Comparison of ENCODE assay signal across 14 cellular contexts in genomic region chr19:28519950-28520861, GRCh38.
A peak's percentile ranks its signal among the peaks of the same experiment; 100 is the strongest.
DNase-seq lines count a peak whose midpoint lies in the region; ATAC-seq, FAIRE-seq and TF ChIP-seq lines count a peak whose summit lies in the region.
"Had no signal": no experiment of that assay in that cellular context is flagged by ENCODE, and none has a peak within 500 bp of the region (broad histone marks: within the 10 kb centered on the region; RNA-seq: fewer than 3 reads in every experiment).

No MANE protein-coding gene starts in this region.

- peak overlapping the region; percentile 68 for H2AFZ ChIP-seq in OCI-LY3 (ENCODE audit: low read depth, low read length)

- H3K4me2 ChIP-seq in OCI-LY3 (ENCODE audit: low read length): peak overlapping the region; percentile 38

- H3K4me3 ChIP-seq in OCI-LY3 (ENCODE audit: low read length) (no peak overlapping the region), thymus (ENCODE audit: low read length) (no peak overlapping the region)
- no peak overlapping the region for H3K4me3 ChIP-seq in effector memory CD4-positive, alpha-beta T cell (ENCODE audit: insufficient read depth, low read depth, low read length, poor library complexity, severe bottlenecking)
- H3K4me3 ChIP-seq: gastroesophageal sphincter, left ventricle myocardium inferior, transverse colon had no signal

- no peak for ATAC-seq in HG03280 (IDR thresholded peaks at IDR 0.05; ENCODE audit: unreplicated experiment)
- ATAC-seq: gastroesophageal sphincter had no signal

- no peak for TF ChIP-seq CTCF in OCI-LY3 (IDR thresholded peaks at IDR 0.05; ENCODE audit: low read depth, low read length)

- H3K27me3 ChIP-seq in OCI-LY3 (ENCODE audit: low read depth, low read length) (no peaks in the 10 kb centered on the region), thymus (ENCODE audit: control insufficient read depth, insufficient read depth) (no peaks in the 10 kb centered on the region)
- H3K27me3 ChIP-seq in effector memory CD4-positive, alpha-beta T cell (replicated peaks; ENCODE audit: control insufficient read depth, insufficient read depth, low read length, poor library complexity, severe bottlenecking): no peaks in the 10 kb centered on the region
- H3K27me3 ChIP-seq: gastroesophageal sphincter, transverse colon had no signal

- peak in 2 of 3 experiments; percentile 52 to 77 for DNase-seq in NCI-H1417 (lab: John Stamatoyannopoulos, UW)
- DNase-seq in NCI-H1417 treated with DMSO at 0.1 percent for 48 hours (lab: John Stamatoyannopoulos, UW): no peak
- DNase-seq in effector memory CD4-positive, alpha-beta T cell: no peak
- DNase-seq in NOMO-1 treated with dmso at 0.1 percent for 144 hours (lab: John Stamatoyannopoulos, UW; ENCODE audit: unreplicated experiment): no peak
- DNase-seq: 8988T, COR-L47, left ventricle myocardium inferior, NCI-H510A treated with DMSO at 0.1 percent for 48 hours, transverse colon had no signal

- H3K9me3 ChIP-seq in OCI-LY3 (ENCODE audit: insufficient read depth, low read length): no peaks in the 10 kb centered on the region
- no peaks in the 10 kb centered on the region for H3K9me3 ChIP-seq in thymus (ENCODE audit: control insufficient read depth)
- H3K9me3 ChIP-seq in effector memory CD4-positive, alpha-beta T cell (ENCODE audit: control insufficient read depth, low read length): no peaks in the 10 kb centered on the region
- H3K9me3 ChIP-seq: gastroesophageal sphincter, left ventricle myocardium inferior, transverse colon had no signal

- WGBS in thymus: 97% methylated on average over 15 of the region's 15 CpGs

- FAIRE-seq in islet of Langerhans (lab: Jason Lieb, UNC): peak; percentile 24

- H3K27ac ChIP-seq in OCI-LY3 (ENCODE audit: low read length): peak overlapping the region; percentile 50
- peak overlapping the region; percentile 11 for H3K27ac ChIP-seq in thymus (ENCODE audit: low read depth)
- no peak overlapping the region for H3K27ac ChIP-seq in effector memory CD4-positive, alpha-beta T cell (ENCODE audit: insufficient read depth, low read length, poor library complexity, severe bottlenecking)
- H3K27ac ChIP-seq: gastroesophageal sphincter, left ventricle myocardium inferior, transverse colon had no signal

- no peaks in the 10 kb centered on the region for H4K20me1 ChIP-seq in OCI-LY3 (ENCODE audit: insufficient read depth, low read length)

- no peak overlapping the region for H3K9ac ChIP-seq in OCI-LY3 (ENCODE audit: low read length)

- H3K4me1 ChIP-seq in OCI-LY3 (ENCODE audit: low read length) (peaks cover 21% of the 10 kb centered on the region), thymus (ENCODE audit: control insufficient read depth, insufficient read depth, low read length) (peaks cover 5% of the 10 kb centered on the region)
- H3K4me1 ChIP-seq in effector memory CD4-positive, alpha-beta T cell (ENCODE audit: control insufficient read depth, insufficient read depth, low read length, poor library complexity, severe bottlenecking): no peaks in the 10 kb centered on the region
- H3K4me1 ChIP-seq: gastroesophageal sphincter, left ventricle myocardium inferior, transverse colon had no signal

- no peaks in the 10 kb centered on the region for H3K36me3 ChIP-seq in OCI-LY3 (replicated peaks; ENCODE audit: low read depth, low read length)
- no peaks in the 10 kb centered on the region for H3K36me3 ChIP-seq in thymus (ENCODE audit: control insufficient read depth, insufficient read depth)
- H3K36me3 ChIP-seq in effector memory CD4-positive, alpha-beta T cell (ENCODE audit: control insufficient read depth, insufficient read depth, low read length): no peaks in the 10 kb centered on the region
- H3K36me3 ChIP-seq: gastroesophageal sphincter, left ventricle myocardium inferior, transverse colon had no signal

- no peaks in the 10 kb centered on the region for H3K79me2 ChIP-seq in OCI-LY3 (ENCODE audit: low read length)

Comparison
In these comparisons a context has a peak if more than half of its experiments do, and no peak if none do; other contexts are left out.
1. DNase-seq: peak in NCI-H1417 (2 of 3); none in NCI-H1417 treated with DMSO at 0.1 percent for 48 hours (single experiment), effector memory CD4-positive, alpha-beta T cell (0 of 3) and NOMO-1 treated with dmso at 0.1 percent for 144 hours (single experiment).